Comparison of ENCODE assay signal across 26 cellular contexts in the genomic region with DNA sequence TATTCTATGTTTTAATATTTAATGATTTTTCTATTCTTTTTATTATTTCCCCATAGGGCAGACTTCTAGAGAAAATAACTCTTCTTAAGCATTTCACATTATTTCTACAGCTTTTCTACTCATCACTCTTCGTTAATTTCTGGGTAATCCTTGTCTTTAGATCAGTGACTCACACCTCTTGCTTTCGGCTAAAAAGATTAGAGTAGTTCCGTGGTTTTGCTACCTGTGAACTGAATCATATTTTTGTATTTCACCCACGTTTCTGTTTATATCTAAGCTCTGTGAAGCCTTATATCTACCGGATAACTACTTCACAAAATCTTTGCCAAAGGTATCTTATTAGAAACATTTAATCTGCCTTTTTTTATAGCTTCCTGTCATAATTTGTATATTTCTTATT.
"Had no signal": no experiment of that assay in that cellular context is flagged by ENCODE, and none has a peak within 500 bp of the region (broad histone marks: within the 10 kb centered on the region; RNA-seq: fewer than 3 reads in every experiment).

No MANE protein-coding gene starts in this region.

- H3K27me3 ChIP-seq: MG63 had no signal

- H3K4me3 ChIP-seq: K562, MG63 had no signal

- H3K36me3 ChIP-seq: MG63 had no signal

- H3K4me2 ChIP-seq: KMS-11, SK-N-SH had no signal

- ATAC-seq: K562, Panc1, PC-3 had no signal

- H3K27ac Mint-ChIP-seq: IgD-negative memory B cell had no signal

- H3K36me3 Mint-ChIP-seq: IgD-negative memory B cell had no signal

- H3K27me3 Mint-ChIP-seq: IgD-negative memory B cell had no signal

- H3K4me3 Mint-ChIP-seq: IgD-negative memory B cell had no signal

- H3K9me3 ChIP-seq: MG63, SK-N-SH had no signal

- H3K9ac ChIP-seq: KMS-11, SK-N-SH had no signal

- DNase-seq: Kasumi-1; MG63; NCI-H1092; NCI-H1105 treated with DMSO at 0.1 percent for 48 hours; NCI-H1417 treated with DMSO at 0.1 percent for 48 hours; NCI-H146; NCI-H187; NCI-H2029; NCI-H2081 treated with DMSO at 0.1 percent for 48 hours; NCI-H2171; NCI-H226; NCI-H446; NCI-H510A; NCI-H524 treated with DMSO at 0.1 percent for 48 hours; NCI-H69; NCI-H774; NK-92 treated with Interleukin-12 subunit alpha and Interleukin-12 subunit beta, amount 100 ng/mL, for 24 hours; PC-3; SHP77; SK-N-SH had no signal

- H3K4me1 Mint-ChIP-seq: IgD-negative memory B cell had no signal

- H3K27ac ChIP-seq: HL-60, KMS-11, RWPE1 had no signal
